19 cellular contexts compared by ENCODE assay signal in genomic region chr1:213925783-213926182, GRCh38.
DNase-seq lines count a peak whose midpoint lies in the region; ATAC-seq and TF ChIP-seq lines count a peak whose summit lies in the region.
"Had no signal": no experiment of that assay in that cellular context is flagged by ENCODE, and none has a peak within 500 bp of the region (broad histone marks: within the 10 kb centered on the region; RNA-seq: fewer than 3 reads in every experiment).

No MANE protein-coding gene starts in this region.

- TF ChIP-seq RAD21 in liver (IDR thresholded peaks at IDR 0.05): no peak

- no peak overlapping the region for H2BK20ac ChIP-seq in H9 (ENCODE audit: low read depth, low read length, poor library complexity, severe bottlenecking)

- H3K27ac ChIP-seq in foreskin keratinocyte: no peak overlapping the region
- no peak overlapping the region for H3K27ac ChIP-seq in liver (ENCODE audit: low read depth in 1 of 2, low read length in 2 of 2)
- H3K27ac ChIP-seq in trophoblast cell (ENCODE audit: low read depth, low read length): no peak overlapping the region
- no peak overlapping the region for H3K27ac ChIP-seq in H9 (ENCODE audit: insufficient read length, low read depth, low read length)
- H3K27ac ChIP-seq: 22Rv1, A549, C4-2B, HL-60 had no signal

- TF ChIP-seq CTCF in foreskin keratinocyte (conservative IDR thresholded peaks at IDR 0.05) (no peak), liver (IDR thresholded peaks at IDR 0.05; ENCODE audit: low read depth, low read length, missing input control) (no peak), H9 (conservative IDR thresholded peaks at IDR 0.05) (no peak)

- H3K9me3 ChIP-seq in liver (ENCODE audit: control insufficient read depth in 4 of 4, low read length in 3 of 4) (no peaks in the 10 kb centered on the region), trophoblast cell (ENCODE audit: insufficient read depth, low read depth, low read length) (no peaks in the 10 kb centered on the region), H9 (ENCODE audit: control insufficient read depth, low read depth, low read length) (no peaks in the 10 kb centered on the region)
- H3K9me3 ChIP-seq: A549, Caco-2, HAP-1 had no signal

- no peaks in the 10 kb centered on the region for H3K36me3 Mint-ChIP-seq in H9 (ENCODE audit: insufficient read depth in 1 of 3, low read depth in 3 of 3)

- H3K36me3 ChIP-seq in liver (ENCODE audit: control insufficient read depth in 4 of 4, insufficient read depth in 3 of 4, low read depth in 1 of 4, low read length in 3 of 4) (no peaks in the 10 kb centered on the region), trophoblast cell (ENCODE audit: control insufficient read depth in 1 of 2, insufficient read depth in 2 of 2, low read length in 2 of 2) (no peaks in the 10 kb centered on the region)
- H3K36me3 ChIP-seq: HAP-1 had no signal

- H3K4me2 ChIP-seq in trophoblast cell (ENCODE audit: low read length) (no peak overlapping the region), H9 (ENCODE audit: insufficient read depth, insufficient read length, low read length) (no peak overlapping the region)
- H3K4me2 ChIP-seq: A549 had no signal

- no peak overlapping the region for H3K56ac ChIP-seq in H9 (ENCODE audit: insufficient read length, low read depth, low read length)

- H3T11ph ChIP-seq in H9 (ENCODE audit: low read length): no peak overlapping the region

- H3K4me3 ChIP-seq in liver (ENCODE audit: low read depth in 1 of 3, low read length in 3 of 3) (no peak overlapping the region), trophoblast cell (ENCODE audit: low read depth, low read length) (no peak overlapping the region)
- H3K4me3 ChIP-seq: A549, HAP-1 had no signal

- H2BK12ac ChIP-seq in trophoblast cell (ENCODE audit: low read length) (no peak overlapping the region), H9 (ENCODE audit: insufficient read length, low read depth, low read length) (no peak overlapping the region)

- no peaks in the 10 kb centered on the region for H4K20me1 ChIP-seq in H9 (ENCODE audit: control insufficient read depth, insufficient read depth, insufficient read length)

- no peak overlapping the region for H3K4ac ChIP-seq in trophoblast cell (ENCODE audit: low read depth, low read length)
- H3K4ac ChIP-seq in H9 (ENCODE audit: low read depth, low read length): no peak overlapping the region

- peak; percentile 8 for DNase-seq in DMS 273 (lab: John Stamatoyannopoulos, UW; ENCODE audit: unreplicated experiment)
- DNase-seq in DMS 273 treated with DMSO at 0.1 percent for 48 hours (lab: John Stamatoyannopoulos, UW): no peak
- no peak for DNase-seq in foreskin keratinocyte
- DNase-seq in trophoblast cell: peak in 1 of 2 donors; percentile 9
- no peak for DNase-seq in H9
- DNase-seq: AML-193; Caco-2; CD4-positive, alpha-beta T cell; DMS79 treated with DMSO at 0.1 percent for 48 hours; GF-D8; IMR-90 had no signal

- no peak overlapping the region for H3K27ac Mint-ChIP-seq in H9
- H3K27ac Mint-ChIP-seq: CD4-positive, alpha-beta T cell had no signal

- H3K9ac ChIP-seq in liver (ENCODE audit: low read depth in 1 of 2, low read length in 2 of 2): no peak overlapping the region
- H3K9ac ChIP-seq in trophoblast cell (ENCODE audit: low read length): no peak overlapping the region
- H3K9ac ChIP-seq in H9 (ENCODE audit: extremely low read depth, insufficient read length, low read length): no peak overlapping the region

- H3K14ac ChIP-seq in trophoblast cell (ENCODE audit: low read length): no peak overlapping the region
- no peak overlapping the region for H3K14ac ChIP-seq in H9 (ENCODE audit: insufficient read depth, low read length)

- H2AK5ac ChIP-seq in trophoblast cell (ENCODE audit: low read length) (no peak overlapping the region), H9 (ENCODE audit: insufficient read length, low read length) (no peak overlapping the region)

- H4K12ac ChIP-seq in trophoblast cell (ENCODE audit: low read depth, low read length): no peak overlapping the region

- H3K79me2 ChIP-seq in trophoblast cell (ENCODE audit: control insufficient read depth, insufficient read depth, low read length, poor library complexity): no peaks in the 10 kb centered on the region
- no peaks in the 10 kb centered on the region for H3K79me2 ChIP-seq in H9 (ENCODE audit: insufficient read depth, low read length)

- no peak overlapping the region for H2BK15ac ChIP-seq in H9 (ENCODE audit: low read depth, low read length)

- H3K4me3 Mint-ChIP-seq in H9: no peak overlapping the region
- H3K4me3 Mint-ChIP-seq: CD4-positive, alpha-beta T cell had no signal

- H4K5ac ChIP-seq in H9 (ENCODE audit: insufficient read length, low read depth, low read length): no peak overlapping the region

- no peak overlapping the region for H4K91ac ChIP-seq in trophoblast cell (ENCODE audit: low read depth, low read length)
- H4K91ac ChIP-seq in H9 (ENCODE audit: insufficient read length, low read depth, low read length): no peak overlapping the region

- no peaks in the 10 kb centered on the region for H3K4me1 Mint-ChIP-seq in H9

- H3K23ac ChIP-seq in trophoblast cell (ENCODE audit: low read length): no peak overlapping the region
- H3K23ac ChIP-seq in H9 (ENCODE audit: insufficient read length, low read depth, low read length): no peak overlapping the region

- H3K79me1 ChIP-seq in trophoblast cell (ENCODE audit: low read length) (no peaks in the 10 kb centered on the region), H9 (ENCODE audit: insufficient read depth, low read depth, low read length, poor library complexity, severe bottlenecking) (no peaks in the 10 kb centered on the region)

- no peaks in the 10 kb centered on the region for H3K23me2 ChIP-seq in H9 (ENCODE audit: insufficient read length, low read depth, low read length, poor library complexity, severe bottlenecking)

- H2BK120ac ChIP-seq in trophoblast cell (ENCODE audit: insufficient read depth, low read length, poor library complexity) (no peak overlapping the region), H9 (ENCODE audit: low read depth, low read length, poor library complexity, severe bottlenecking) (no peak overlapping the region)

- H2AFZ ChIP-seq in trophoblast cell (ENCODE audit: insufficient read depth, low read length, poor library complexity): no peak overlapping the region
- H2AFZ ChIP-seq in H9 (ENCODE audit: low read length): no peak overlapping the region

- H2BK5ac ChIP-seq in trophoblast cell (ENCODE audit: low read depth, low read length, poor library complexity) (no peak overlapping the region), H9 (ENCODE audit: insufficient read length, low read length) (no peak overlapping the region)

- H3K9me3 Mint-ChIP-seq in H9: no peaks in the 10 kb centered on the region

- WGBS in liver: 83% methylated on average over 4 of the region's 4 CpGs
- WGBS in trophoblast cell (ENCODE audit: extremely low coverage, insufficient coverage, insufficient read length): no CpG with 5 or more reads among the region's 4 CpGs
- no CpG with 5 or more reads among the region's 4 CpGs for WGBS in H9 (ENCODE audit: extremely low coverage, insufficient read length, low lambda C conversion rate)

- peak overlapping the region; percentile 35 for H4K8ac ChIP-seq in trophoblast cell (ENCODE audit: low read depth, low read length)
- H4K8ac ChIP-seq in H9 (replicated peaks; ENCODE audit: insufficient read length, low read depth, low read length): no peak overlapping the region

- peaks cover 2% of the 10 kb centered on the region; the same call in 1 of the 2 replicates for H3K27me3 Mint-ChIP-seq in H9 (ENCODE audit: low read depth)
- H3K27me3 Mint-ChIP-seq: CD4-positive, alpha-beta T cell had no signal

- no peak overlapping the region for H3K18ac ChIP-seq in trophoblast cell (ENCODE audit: low read length)
- H3K18ac ChIP-seq in H9 (ENCODE audit: insufficient read length, low read depth, low read length): no peak overlapping the region

- peak; percentile 9 for ATAC-seq in foreskin keratinocyte
- no peak for ATAC-seq in HG03039 (IDR thresholded peaks at IDR 0.05; ENCODE audit: unreplicated experiment)
- ATAC-seq in GM21447 (IDR thresholded peaks at IDR 0.05; ENCODE audit: unreplicated experiment): no peak
- ATAC-seq: A549 had no signal

- H3K27me3 ChIP-seq in foreskin keratinocyte (peaks cover 8% of the 10 kb centered on the region), liver (ENCODE audit: control insufficient read depth in 4 of 4, insufficient read depth in 4 of 4, low read length in 3 of 4) (no peaks in the 10 kb centered on the region), trophoblast cell (ENCODE audit: insufficient read depth, low read length) (no peaks in the 10 kb centered on the region), H9 (ENCODE audit: insufficient read depth, low read length) (no peaks in the 10 kb centered on the region)

- H3K4me1 ChIP-seq in foreskin keratinocyte: no peaks in the 10 kb centered on the region
- H3K4me1 ChIP-seq in liver (ENCODE audit: control insufficient read depth in 4 of 4, insufficient read depth in 4 of 4, low read length in 3 of 4): peaks cover 0 to 10% (median 2%) of the 10 kb centered on the region in 4 donors
- H3K4me1 ChIP-seq in trophoblast cell (ENCODE audit: control insufficient read depth in 1 of 2, insufficient read depth in 2 of 2, low read length in 2 of 2): peaks cover 0 to 3% of the 10 kb centered on the region in 2 experiments
- H3K4me1 ChIP-seq in H9 (ENCODE audit: insufficient read depth, low read length): no peaks in the 10 kb centered on the region
- H3K4me1 ChIP-seq: A549, Caco-2, HAP-1 had no signal

TF ChIP-seq in liver, 16 proteins besides CTCF, POLR2A, EP300 and RAD21:
- TF ChIP-seq NR2F2 (IDR thresholded peaks at IDR 0.05): peak; percentile 86
- peak in 1 of 2 donors; percentile 20 for TF ChIP-seq EGR1 (IDR thresholded peaks at IDR 0.05; ENCODE audit: low read depth in 2 of 2)
- peak; percentile 18 for TF ChIP-seq MAX (IDR thresholded peaks at IDR 0.05)
- no peak for TF ChIP-seq HNF4A (conservative IDR thresholded peaks at IDR 0.05)
